15 cellular contexts compared by ENCODE assay signal in the genomic region with DNA sequence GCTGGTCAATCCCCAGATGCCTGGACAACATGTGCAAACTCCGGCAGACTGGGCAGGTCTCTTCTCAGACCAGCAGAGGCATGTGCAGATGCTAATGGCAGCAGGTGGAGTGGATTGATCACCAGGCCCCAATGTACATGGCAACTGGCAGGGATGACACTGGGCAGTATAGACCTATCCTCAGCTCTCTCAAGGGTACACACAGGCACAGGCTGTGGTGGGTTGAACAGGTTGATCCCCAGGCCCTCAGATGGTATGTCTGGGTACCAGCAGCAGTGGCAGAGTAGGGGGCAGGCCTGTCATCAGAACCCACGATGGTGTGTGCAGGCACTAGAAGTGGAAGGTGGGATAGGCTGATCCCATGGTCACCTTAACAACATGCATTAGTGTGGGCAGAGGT.
"Had no signal": no experiment of that assay in that cellular context is flagged by ENCODE, and none has a peak within 500 bp of the region (broad histone marks: within the 10 kb centered on the region; RNA-seq: fewer than 3 reads in every experiment).

No MANE protein-coding gene starts in this region.

- DNase-seq: activated CD4-positive, alpha-beta T cell treated with anti-CD3 and anti-CD28 coated beads for 4 hours; activated CD8-positive, alpha-beta memory T cell treated with anti-CD3 and anti-CD28 coated beads, Interleukin-2, amount 50 U/mL, for 4 hours; activated effector memory CD4-positive, alpha-beta T cell treated with Interleukin-2 at 50 U/mL for 16 hours; activated naive CD4-positive, alpha-beta T cell treated with anti-CD3 and anti-CD28 coated beads, Interleukin-2, amount 50 U/mL, for 16 hours; activated T-cell treated with anti-CD3 and anti-CD28 coated beads, Interleukin-2, amount 50 U/mL, for 4 hours; effector memory CD8-positive, alpha-beta T cell; foreskin fibroblast; left ventricle myocardium superior; occipital lobe; retina; stimulated activated CD4-positive, alpha-beta T cell treated with anti-CD3 and anti-CD28 coated beads, Interleukin-1b, Interleukin-23, amount 100 ng/mL, for 48 hours; stimulated activated naive CD8-positive, alpha-beta T cell treated with anti-CD3 and anti-CD28 coated beads, Interleukin-15, amount 100 ng/mL, for 72 hours; testis; upper lobe of left lung had no signal

- H3K4me3 Mint-ChIP-seq: activated T-cell treated with anti-CD3 and anti-CD28 coated beads, Interleukin-2, amount 50 U/mL, for 4 hours; effector memory CD8-positive, alpha-beta T cell; stimulated activated naive CD8-positive, alpha-beta T cell treated with anti-CD3 and anti-CD28 coated beads, Interleukin-15, amount 100 ng/mL, for 72 hours; WTC11 had no signal

- H3K27me3 Mint-ChIP-seq: effector memory CD8-positive, alpha-beta T cell; stimulated activated naive CD8-positive, alpha-beta T cell treated with anti-CD3 and anti-CD28 coated beads, Interleukin-15, amount 100 ng/mL, for 72 hours had no signal

- H3K4me1 Mint-ChIP-seq: WTC11 had no signal

- H3K27ac Mint-ChIP-seq: effector memory CD8-positive, alpha-beta T cell; WTC11 had no signal

- ATAC-seq: activated T-cell treated with anti-CD3 and anti-CD28 coated beads, Interleukin-2, amount 50 U/mL, for 4 hours; effector memory CD8-positive, alpha-beta T cell; left ventricle myocardium superior; stimulated activated naive CD8-positive, alpha-beta T cell treated with anti-CD3 and anti-CD28 coated beads, Interleukin-15, amount 100 ng/mL, for 72 hours; WTC11 had no signal
